8 cellular contexts compared by ENCODE assay signal in genomic region chr11:62760867-62761227, GRCh38. TPM values are rescaled to one million over a fixed set of nuclear protein-coding genes. Genes with fewer than 3 reads are reported as not detected.
A peak's percentile ranks its signal among the peaks of the same experiment; 100 is the strongest.
DNase-seq lines count a peak whose midpoint lies in the region; ATAC-seq and TF ChIP-seq lines count a peak whose summit lies in the region.
"Not testable (repeated sequence)": the region's sequence is repeated elsewhere in the genome, so short reads cannot be mapped to it uniquely, and the experiment has no call there.

No MANE protein-coding gene starts in this region.

- peak overlapping the region in 2 of 3 donors; percentile 97 to 98 for H3K27ac Mint-ChIP-seq in CD4-positive, CD25-positive, alpha-beta regulatory T cell
- H3K27ac Mint-ChIP-seq in activated naive CD4-positive, alpha-beta T cell treated with anti-CD3 and anti-CD28 coated beads, Interleukin-2, amount 10 ng/mL, durations not matched to agents 7 days and 5 days = peak overlapping the region; percentile 94
- H3K27ac Mint-ChIP-seq in dendritic cell treated with granulocyte-macrophage colony-stimulating factor and Interleukin-4, amounts not matched to agents 40 ng/mL and 50 ng/mL, for 4 days = peak overlapping the region; percentile 95
- H3K27ac Mint-ChIP-seq in immature natural killer cell = peak overlapping the region in 4 of 6 donors; percentile 64 to 98 (median 94)
- peak overlapping the region; percentile 90 for H3K27ac Mint-ChIP-seq in osteocyte (ENCODE audit: unreplicated experiment)

- peak overlapping the region; percentile 86 for H2AFZ ChIP-seq in KMS-11 (ENCODE audit: low read depth)

- not testable (repeated sequence) for H4K20me1 ChIP-seq in KMS-11 (ENCODE audit: insufficient read depth)

- H3K36me3 ChIP-seq in CD4-positive, CD25-positive, alpha-beta regulatory T cell (ENCODE audit: control insufficient read depth, insufficient read depth, low read length); KMS-11 (ENCODE audit: insufficient read depth); thoracic aorta: not testable (repeated sequence)
- peaks cover 33% of the 10 kb centered on the region for H3K36me3 ChIP-seq in SJSA1

- H3K79me2 ChIP-seq in KMS-11 (ENCODE audit: insufficient read depth, low read depth) = not testable (repeated sequence)

- TF ChIP-seq CTCF in KMS-11 (conservative IDR thresholded peaks at IDR 0.05; ENCODE audit: low read depth, low read length); osteocyte (IDR thresholded peaks at IDR 0.05); thoracic aorta (IDR thresholded peaks at IDR 0.05): not testable (repeated sequence)

- not testable (repeated sequence) for H3K27me3 Mint-ChIP-seq in CD4-positive, CD25-positive, alpha-beta regulatory T cell; activated naive CD4-positive, alpha-beta T cell treated with anti-CD3 and anti-CD28 coated beads, Interleukin-2, amount 10 ng/mL, durations not matched to agents 7 days and 5 days; dendritic cell treated with granulocyte-macrophage colony-stimulating factor and Interleukin-4, amounts not matched to agents 40 ng/mL and 50 ng/mL, for 4 days; osteocyte (ENCODE audit: unreplicated experiment)
- H3K27me3 Mint-ChIP-seq in immature natural killer cell (ENCODE audit: low read depth in 3 of 3) = peaks cover 2 to 11% (median 3%) of the 10 kb centered on the region in 3 donors

- peaks cover 4 to 37% (median 13%) of the 10 kb centered on the region in 4 donors for H3K4me1 Mint-ChIP-seq in CD4-positive, CD25-positive, alpha-beta regulatory T cell
- peaks cover 23% of the 10 kb centered on the region for H3K4me1 Mint-ChIP-seq in activated naive CD4-positive, alpha-beta T cell treated with anti-CD3 and anti-CD28 coated beads, Interleukin-2, amount 10 ng/mL, durations not matched to agents 7 days and 5 days
- H3K4me1 Mint-ChIP-seq in dendritic cell treated with granulocyte-macrophage colony-stimulating factor and Interleukin-4, amounts not matched to agents 40 ng/mL and 50 ng/mL, for 4 days (ENCODE audit: low read depth) = peaks cover 19% of the 10 kb centered on the region
- peaks cover 19 to 24% of the 10 kb centered on the region in 2 donors for H3K4me1 Mint-ChIP-seq in immature natural killer cell
- peaks cover 17% of the 10 kb centered on the region for H3K4me1 Mint-ChIP-seq in osteocyte (ENCODE audit: unreplicated experiment)

- H3K9me3 ChIP-seq in CD4-positive, CD25-positive, alpha-beta regulatory T cell (ENCODE audit: control insufficient read depth in 2 of 2, low read length in 2 of 2); SJSA1 (replicated peaks); thoracic aorta: not testable (repeated sequence)

- H3K4me1 ChIP-seq in CD4-positive, CD25-positive, alpha-beta regulatory T cell (ENCODE audit: control insufficient read depth, insufficient read depth, low read length, poor library complexity, severe bottlenecking) = peaks cover 19% of the 10 kb centered on the region
- peaks cover 17% of the 10 kb centered on the region for H3K4me1 ChIP-seq in KMS-11 (ENCODE audit: low read depth, poor library complexity, severe bottlenecking)
- H3K4me1 ChIP-seq in SJSA1 (replicated peaks) = peaks cover 15% of the 10 kb centered on the region
- peaks cover 12 to 22% of the 10 kb centered on the region in 2 donors for H3K4me1 ChIP-seq in thoracic aorta (ENCODE audit: control insufficient read depth in 1 of 2, low read depth in 2 of 2)

- CTCF ChIA-PET in activated naive CD4-positive, alpha-beta T cell treated with anti-CD3 and anti-CD28 coated beads, Interleukin-2, amount 10 ng/mL, durations not matched to agents 7 days and 5 days (lab: Charles Lee) = interaction anchor here (0.7 to 2.2 kb wide), 3 partner anchors 15 to 32 kb away, joined by 3 to 9 read pairs (median 3); partner anchors contain the start of genes TMEM179B and TTC9C

- H3K9ac ChIP-seq in KMS-11 = not testable (repeated sequence)

- H3K27me3 ChIP-seq in CD4-positive, CD25-positive, alpha-beta regulatory T cell (ENCODE audit: control insufficient read depth, insufficient read depth, low read length); KMS-11 (ENCODE audit: insufficient read depth, low read depth); SJSA1 (replicated peaks); thoracic aorta (replicated peaks; ENCODE audit: insufficient read depth): not testable (repeated sequence)

- H3K4me2 ChIP-seq in KMS-11 = peak overlapping the region; percentile 42

- H3K4me3 Mint-ChIP-seq in CD4-positive, CD25-positive, alpha-beta regulatory T cell = peak overlapping the region; percentile 97 to 99 (median 98)
- H3K4me3 Mint-ChIP-seq in activated naive CD4-positive, alpha-beta T cell treated with anti-CD3 and anti-CD28 coated beads, Interleukin-2, amount 10 ng/mL, durations not matched to agents 7 days and 5 days = peak overlapping the region; percentile 96
- peak overlapping the region; percentile 97 for H3K4me3 Mint-ChIP-seq in dendritic cell treated with granulocyte-macrophage colony-stimulating factor and Interleukin-4, amounts not matched to agents 40 ng/mL and 50 ng/mL, for 4 days
- H3K4me3 Mint-ChIP-seq in immature natural killer cell = peak overlapping the region; percentile 95 to 99 (median 98)
- peak overlapping the region; percentile 94 for H3K4me3 Mint-ChIP-seq in osteocyte (ENCODE audit: unreplicated experiment)

- H3K4me3 ChIP-seq in CD4-positive, CD25-positive, alpha-beta regulatory T cell (ENCODE audit: low read depth, low read length) = peak overlapping the region; percentile 19
- not testable (repeated sequence) for H3K4me3 ChIP-seq in KMS-11 (IDR thresholded peaks at IDR 0.05; ENCODE audit: insufficient read depth, low read depth, low read length)
- H3K4me3 ChIP-seq in SJSA1 (peak overlapping the region; percentile 85), thoracic aorta (peak overlapping the region; percentile 94)

- not testable (repeated sequence) for ATAC-seq in CD4-positive, CD25-positive, alpha-beta regulatory T cell (ENCODE audit: low read depth in 2 of 2); thoracic aorta (ENCODE audit: insufficient number of reproducible peaks, low FRiP score, low read depth)

- not testable (repeated sequence) for DNase-seq in CD4-positive, CD25-positive, alpha-beta regulatory T cell; SJSA1 (ENCODE audit: low read depth in 1 of 2, low spot score in 2 of 2); immature natural killer cell; osteocyte (ENCODE audit: extremely low spot score, unreplicated experiment); thoracic aorta (ENCODE audit: low spot score)
- peak; percentile 33 for DNase-seq in activated naive CD4-positive, alpha-beta T cell treated with anti-CD3 and anti-CD28 coated beads, Interleukin-2, amount 10 ng/mL, durations not matched to agents 7 days and 5 days

- H3K27ac ChIP-seq in CD4-positive, CD25-positive, alpha-beta regulatory T cell (ENCODE audit: insufficient read depth, low read length, poor library complexity, severe bottlenecking) = peak overlapping the region; percentile 87
- not testable (repeated sequence) for H3K27ac ChIP-seq in KMS-11
- peak overlapping the region; percentile 15; the same call in 1 of the 2 replicates for H3K27ac ChIP-seq in SJSA1
- peak overlapping the region; percentile 83 to 89 for H3K27ac ChIP-seq in thoracic aorta

- not testable (repeated sequence) for H3K36me3 Mint-ChIP-seq in CD4-positive, CD25-positive, alpha-beta regulatory T cell; immature natural killer cell; osteocyte (ENCODE audit: unreplicated experiment)
- peaks cover 16% of the 10 kb centered on the region for H3K36me3 Mint-ChIP-seq in activated naive CD4-positive, alpha-beta T cell treated with anti-CD3 and anti-CD28 coated beads, Interleukin-2, amount 10 ng/mL, durations not matched to agents 7 days and 5 days
- peaks cover 42% of the 10 kb centered on the region for H3K36me3 Mint-ChIP-seq in dendritic cell treated with granulocyte-macrophage colony-stimulating factor and Interleukin-4, amounts not matched to agents 40 ng/mL and 50 ng/mL, for 4 days (ENCODE audit: low read depth)

- H3K9me3 Mint-ChIP-seq in CD4-positive, CD25-positive, alpha-beta regulatory T cell; activated naive CD4-positive, alpha-beta T cell treated with anti-CD3 and anti-CD28 coated beads, Interleukin-2, amount 10 ng/mL, durations not matched to agents 7 days and 5 days; dendritic cell treated with granulocyte-macrophage colony-stimulating factor and Interleukin-4, amounts not matched to agents 40 ng/mL and 50 ng/mL, for 4 days; immature natural killer cell; osteocyte (ENCODE audit: unreplicated experiment): not testable (repeated sequence)

- intact Hi-C loops in dendritic cell treated with granulocyte-macrophage colony-stimulating factor and Interleukin-4, amounts not matched to agents 40 ng/mL and 50 ng/mL, for 4 days (cut with micrococcal nuclease) = loop anchor here (1.0 kb wide), 1 partner anchor 10 kb away; the partner anchor contains the start of gene TAF6L

RNA-seq across cellular contexts. Expression of gene POLR2G, which starts 0.5 kb away (rescaled TPM):
- 74.9 TPM for total RNA-seq in CD4-positive, CD25-positive, alpha-beta regulatory T cell
- 100 to 1,000 TPM; 241 to 286 (median 253) TPM for polyA plus RNA-seq in CD4-positive, CD25-positive, alpha-beta regulatory T cell
- 224 and 259 TPM in 2 replicates for total RNA-seq in SJSA1 (2014; rRNA removed; shearing (Covaris generic))
- 100 to 1,000 TPM; 397 to 564 (median 472) TPM for polyA plus RNA-seq in immature natural killer cell
- 83.7 and 98.6 TPM in 2 replicates for total RNA-seq in osteocyte
- total RNA-seq in thoracic aorta = 10 to 100 TPM; 37.0 to 54.4 TPM

RNA-seq across cellular contexts. Expression of gene ZBTB3, which starts 6.9 kb away (rescaled TPM):
- 8.5 TPM for total RNA-seq in CD4-positive, CD25-positive, alpha-beta regulatory T cell
- 1 to 10 TPM; 4.8 to 7.2 (median 5.5) TPM for polyA plus RNA-seq in CD4-positive, CD25-positive, alpha-beta regulatory T cell
- total RNA-seq in SJSA1 (2014; rRNA removed; shearing (Covaris generic)) = 8.3 and 10.8 TPM in 2 replicates
- 10 to 100 TPM in 1 of 3 donors, 1 to 10 TPM in 2; 4.1 to 14.2 (median 5.5) TPM for polyA plus RNA-seq in immature natural killer cell
- total RNA-seq in osteocyte = 11.2 and 12.9 TPM in 2 replicates
- total RNA-seq in thoracic aorta = 1 to 10 TPM; 6.2 to 7.6 TPM

RNA-seq across cellular contexts. Expression of gene TAF6L, which starts 10.3 kb away (rescaled TPM):
- total RNA-seq in CD4-positive, CD25-positive, alpha-beta regulatory T cell = 13.1 TPM
- polyA plus RNA-seq in CD4-positive, CD25-positive, alpha-beta regulatory T cell = 1 to 10 TPM; 5.8 to 9.5 (median 7.5) TPM
- total RNA-seq in SJSA1 (2014; rRNA removed; shearing (Covaris generic)) = 19.7 and 28.9 TPM in 2 replicates
- 1 to 10 TPM; 3.8 to 9.6 (median 7.3) TPM for polyA plus RNA-seq in immature natural killer cell
- total RNA-seq in osteocyte = 40.8 and 42.8 TPM in 2 replicates
- 10 to 100 TPM; 18.5 to 22.2 TPM for total RNA-seq in thoracic aorta

RNA-seq across cellular contexts. Expression of gene TMEM179B, which starts 26.4 kb away (rescaled TPM):
- total RNA-seq in CD4-positive, CD25-positive, alpha-beta regulatory T cell = 26.3 TPM
- 100 to 1,000 TPM; 129 to 172 (median 152) TPM for polyA plus RNA-seq in CD4-positive, CD25-positive, alpha-beta regulatory T cell
- total RNA-seq in SJSA1 (2014; rRNA removed; shearing (Covaris generic)) = 92.8 and 131 TPM in 2 replicates
- 100 to 1,000 TPM; 162 to 290 (median 174) TPM for polyA plus RNA-seq in immature natural killer cell
- total RNA-seq in osteocyte (46.7 and 47.7 TPM in 2 replicates), thoracic aorta (10 to 100 TPM; 45.6 to 70.8 TPM)

RNA-seq across cellular contexts. Expression of gene TMEM223, which starts 31.0 kb away (rescaled TPM):
- total RNA-seq in CD4-positive, CD25-positive, alpha-beta regulatory T cell = 9.1 TPM
- 10 to 100 TPM; 55.2 to 71.9 (median 69.2) TPM for polyA plus RNA-seq in CD4-positive, CD25-positive, alpha-beta regulatory T cell
- 39.7 and 42.4 TPM in 2 replicates for total RNA-seq in SJSA1 (2014; rRNA removed; shearing (Covaris generic))
- polyA plus RNA-seq in immature natural killer cell = 10 to 100 TPM; 47.9 to 69.7 (median 63.2) TPM
- total RNA-seq in osteocyte = 14.5 and 15.2 TPM in 2 replicates
- total RNA-seq in thoracic aorta = 10 to 100 TPM; 11.1 to 30.2 TPM
